20 cellular contexts compared by ENCODE assay signal in the genomic region with DNA sequence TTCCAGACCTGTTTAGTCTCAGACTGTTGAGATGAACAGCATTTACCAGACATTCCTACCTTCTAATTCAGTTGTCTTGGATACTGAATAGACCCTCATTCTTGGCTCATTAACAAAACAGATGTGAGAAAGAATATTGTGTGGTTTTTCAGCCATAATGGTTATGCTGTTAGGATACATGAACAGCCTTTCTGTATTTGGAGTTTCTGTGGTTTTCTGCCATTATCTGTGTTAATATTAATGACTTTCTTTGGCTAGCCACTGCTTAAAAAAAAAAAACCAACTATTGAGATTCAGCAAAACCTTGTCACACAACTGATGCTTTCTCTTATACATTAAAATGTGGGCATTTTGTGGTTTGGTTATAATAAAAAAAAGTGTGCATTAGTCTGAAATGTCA. TPM values are rescaled to one million over a fixed set of nuclear protein-coding genes. Genes with fewer than 3 reads are reported as not detected.
A peak's percentile ranks its signal among the peaks of the same experiment; 100 is the strongest.
DNase-seq lines count a peak whose midpoint lies in the region; TF ChIP-seq lines count a peak whose summit lies in the region.
"Had no signal": no experiment of that assay in that cellular context is flagged by ENCODE, and none has a peak within 500 bp of the region (broad histone marks: within the 10 kb centered on the region; RNA-seq: fewer than 3 reads in every experiment).

No MANE protein-coding gene starts in this region.

- H3K9me3 Mint-ChIP-seq in endodermal cell = no peaks in the 10 kb centered on the region
- H3K9me3 Mint-ChIP-seq in progenitor cell of endocrine pancreas (ENCODE audit: low read depth) = no peaks in the 10 kb centered on the region
- H3K9me3 Mint-ChIP-seq: activated CD8-positive, alpha-beta T cell treated with anti-CD3 and anti-CD28 coated beads for 36 hours; activated naive CD8-positive, alpha-beta T cell treated with anti-CD3 and anti-CD28 coated beads, Interleukin-2, amount 50 U/mL, for 24 hours; IgD-negative memory B cell had no signal

- H3K4me3 Mint-ChIP-seq in endodermal cell (no peak overlapping the region), progenitor cell of endocrine pancreas (ENCODE audit: low read depth) (no peak overlapping the region)
- H3K4me3 Mint-ChIP-seq: activated CD8-positive, alpha-beta T cell treated with anti-CD3 and anti-CD28 coated beads for 36 hours; activated naive CD8-positive, alpha-beta T cell treated with anti-CD3 and anti-CD28 coated beads, Interleukin-2, amount 50 U/mL, for 24 hours; IgD-negative memory B cell had no signal

- no peaks in the 10 kb centered on the region for H3K27me3 Mint-ChIP-seq in endodermal cell (ENCODE audit: insufficient read depth)
- no peaks in the 10 kb centered on the region for H3K27me3 Mint-ChIP-seq in progenitor cell of endocrine pancreas
- H3K27me3 Mint-ChIP-seq: activated CD8-positive, alpha-beta T cell treated with anti-CD3 and anti-CD28 coated beads for 36 hours; activated naive CD8-positive, alpha-beta T cell treated with anti-CD3 and anti-CD28 coated beads, Interleukin-2, amount 50 U/mL, for 24 hours; IgD-negative memory B cell had no signal

- H3K27me3 ChIP-seq in endodermal cell (ENCODE audit: control insufficient read depth, insufficient read depth, low read length, poor library complexity, severe bottlenecking) = no peaks in the 10 kb centered on the region
- no peaks in the 10 kb centered on the region for H3K27me3 ChIP-seq in neuron (ENCODE audit: insufficient read depth, low read length)
- no peaks in the 10 kb centered on the region for H3K27me3 ChIP-seq in breast epithelium
- H3K27me3 ChIP-seq: BLaER1 treated with 17β-estradiol and CSF1 and Interleukin-3, amounts not matched to agents 10 nM and 100 nM; foreskin keratinocyte; right lobe of liver; upper lobe of left lung had no signal

- H3K9me3 ChIP-seq in SK-N-MC (ENCODE audit: low read depth, low read length) (no peaks in the 10 kb centered on the region), endodermal cell (ENCODE audit: control insufficient read depth, low read length) (no peaks in the 10 kb centered on the region), neuron (ENCODE audit: low read length) (no peaks in the 10 kb centered on the region), breast epithelium (no peaks in the 10 kb centered on the region)
- H3K9me3 ChIP-seq: right lobe of liver, upper lobe of left lung had no signal

- H3K4me1 ChIP-seq in endodermal cell (ENCODE audit: control insufficient read depth, insufficient read depth, low read length) = no peaks in the 10 kb centered on the region
- H3K4me1 ChIP-seq in neuron (ENCODE audit: insufficient read depth, low read length) = peaks cover 33% of the 10 kb centered on the region
- H3K4me1 ChIP-seq in breast epithelium = no peaks in the 10 kb centered on the region

- H3K4me3 ChIP-seq in GM12865 (ENCODE audit: low read depth, low read length) = no peak overlapping the region
- peak overlapping the region; percentile 67 for H3K4me3 ChIP-seq in SK-N-MC
- H3K4me3 ChIP-seq in endodermal cell (ENCODE audit: low read length) = no peak overlapping the region
- H3K4me3 ChIP-seq in neuron (ENCODE audit: low read length) = peak overlapping the region; percentile 27
- no peak overlapping the region for H3K4me3 ChIP-seq in breast epithelium
- H3K4me3 ChIP-seq: BLaER1 treated with 17β-estradiol and CSF1 and Interleukin-3, amounts not matched to agents 10 nM and 100 nM; right lobe of liver; upper lobe of left lung had no signal

- H3K27ac Mint-ChIP-seq in endodermal cell = no peak overlapping the region
- no peak overlapping the region for H3K27ac Mint-ChIP-seq in progenitor cell of endocrine pancreas
- H3K27ac Mint-ChIP-seq: activated CD8-positive, alpha-beta T cell treated with anti-CD3 and anti-CD28 coated beads for 36 hours; activated naive CD8-positive, alpha-beta T cell treated with anti-CD3 and anti-CD28 coated beads, Interleukin-2, amount 50 U/mL, for 24 hours; IgD-negative memory B cell had no signal

- H3K4me1 Mint-ChIP-seq in endodermal cell = peaks cover 14% of the 10 kb centered on the region
- peaks cover 20% of the 10 kb centered on the region for H3K4me1 Mint-ChIP-seq in progenitor cell of endocrine pancreas (ENCODE audit: low read depth)

- DNase-seq in GM12865 (ENCODE audit: low read depth) = peak; percentile 3
- DNase-seq in SK-N-MC (ENCODE audit: low read depth, low spot score) = no peak
- DNase-seq in endodermal cell = no peak
- no peak for DNase-seq in retina
- no peak for DNase-seq in progenitor cell of endocrine pancreas (ENCODE audit: low spot score, unreplicated experiment)
- DNase-seq in breast epithelium (ENCODE audit: low spot score in 2 of 2) = no peak
- no peak for DNase-seq in RKO (ENCODE audit: low spot score)
- DNase-seq: ACHN; activated CD8-positive, alpha-beta T cell treated with anti-CD3 and anti-CD28 coated beads for 36 hours; activated gamma-delta T cell; activated naive CD8-positive, alpha-beta T cell treated with anti-CD3 and anti-CD28 coated beads, Interleukin-2, amount 50 U/mL, for 24 hours; activated T-cell treated with anti-CD3 and anti-CD28 coated beads for 4 hours; Calu3; foreskin keratinocyte; NCI-H1694 treated with DMSO at 0.1 percent for 48 hours; right lobe of liver; upper lobe of left lung had no signal

- peaks cover 9% of the 10 kb centered on the region for H3K36me3 Mint-ChIP-seq in endodermal cell (ENCODE audit: low read depth)
- H3K36me3 Mint-ChIP-seq in progenitor cell of endocrine pancreas (ENCODE audit: insufficient read depth) = no peaks in the 10 kb centered on the region

- TF ChIP-seq CTCF in GM12865 (IDR thresholded peaks at IDR 0.05; ENCODE audit: insufficient read depth, low read depth, low read length, missing control alignments) (no peak), endodermal cell (conservative IDR thresholded peaks at IDR 0.05) (no peak), progenitor cell of endocrine pancreas (IDR thresholded peaks at IDR 0.05; ENCODE audit: unreplicated experiment) (no peak), breast epithelium (IDR thresholded peaks at IDR 0.05) (no peak)

- TF ChIP-seq POLR2A in breast epithelium (IDR thresholded peaks at IDR 0.05) = no peak

- H3K27ac ChIP-seq in SK-N-MC (peak overlapping the region; percentile 92), endodermal cell (ENCODE audit: low read depth, low read length) (peak overlapping the region; percentile 79), breast epithelium (peak overlapping the region in 1 of 2 donors; percentile 8)
- H3K27ac ChIP-seq: BLaER1 treated with 17β-estradiol and CSF1 and Interleukin-3, amounts not matched to agents 10 nM and 100 nM; foreskin keratinocyte; right lobe of liver; upper lobe of left lung had no signal

- H3K36me3 ChIP-seq in SK-N-MC (ENCODE audit: insufficient read depth, low read length) (no peaks in the 10 kb centered on the region), endodermal cell (ENCODE audit: control insufficient read depth, insufficient read depth, low read length) (no peaks in the 10 kb centered on the region), neuron (ENCODE audit: insufficient read depth, low read length) (peaks cover 8% of the 10 kb centered on the region), breast epithelium (no peaks in the 10 kb centered on the region)
- H3K36me3 ChIP-seq: right lobe of liver, upper lobe of left lung had no signal

- no peak overlapping the region for H2AFZ ChIP-seq in neuron (ENCODE audit: low read depth, low read length)

- intact Hi-C loops in breast epithelium (cut with DNase I; ENCODE audit: low total_unique reads) = loop anchor here (5.0 kb wide), 1 partner anchor 51 kb away; no protein-coding TSS in a partner anchor

- H3K9ac ChIP-seq in SK-N-MC (ENCODE audit: insufficient read length) (peak overlapping the region; percentile 66), endodermal cell (ENCODE audit: extremely low read depth, low read length, poor library complexity, severe bottlenecking) (no peak overlapping the region)
- H3K9ac ChIP-seq: BLaER1 treated with 17β-estradiol and CSF1 and Interleukin-3, amounts not matched to agents 10 nM and 100 nM had no signal

RNA-seq across cellular contexts. Expression of gene AGO3, which starts 5.1 kb away (rescaled TPM):
- total RNA-seq in endodermal cell = 10 to 100 TPM; 32.8 to 39.8 TPM
- 17.5 TPM for polyA plus RNA-seq in endodermal cell (2013, experiment 1 of 2)
- 14.5 TPM for polyA plus RNA-seq in endodermal cell (2013, experiment 2 of 2)
- 40.8 and 42.1 TPM in 2 replicates for total RNA-seq in progenitor cell of endocrine pancreas
- total RNA-seq in breast epithelium = 10 to 100 TPM; 28.2 TPM

RNA-seq across cellular contexts. Expression of gene AGO1, which starts 53.0 kb away (rescaled TPM):
- total RNA-seq in endodermal cell (10 to 100 TPM; 54.5 to 65.7 TPM), progenitor cell of endocrine pancreas (103 and 110 TPM in 2 replicates), breast epithelium (10 to 100 TPM; 22.3 to 26.1 (median 23.4) TPM)
- 48.5 TPM for polyA plus RNA-seq in endodermal cell (2013, experiment 1 of 2)
- polyA plus RNA-seq in endodermal cell (2013, experiment 2 of 2) = 52.3 TPM

Comparison
In these comparisons a context has a peak if more than half of its experiments do, and no peak if none do; other contexts are left out.
1. H3K4me3 ChIP-seq: peak in SK-N-MC (single experiment) and neuron (single experiment); none in GM12865 (single experiment), endodermal cell (single experiment) and breast epithelium (0 of 3).